ENCODE assay signal across 25 cellular contexts in genomic region chr20:23697947-23698346, GRCh38. TPM values are rescaled to one million over a fixed set of nuclear protein-coding genes. Genes with fewer than 3 reads are reported as not detected.
"Had no signal": no experiment of that assay in that cellular context is flagged by ENCODE, and none has a peak within 500 bp of the region (broad histone marks: within the 10 kb centered on the region; RNA-seq: fewer than 3 reads in every experiment).

No MANE protein-coding gene starts in this region.

- H3K4me3 ChIP-seq: dorsolateral prefrontal cortex, gastrocnemius medialis, heart right ventricle, mucosa of descending colon, tibial artery, upper lobe of left lung, uterus had no signal

- H3K27ac ChIP-seq: dorsolateral prefrontal cortex, gastrocnemius medialis, heart right ventricle, neutrophil, tibial artery, upper lobe of left lung, uterus had no signal

- H3K9me3 ChIP-seq: gastrocnemius medialis, heart right ventricle, mucosa of descending colon, neutrophil, tibial artery, upper lobe of left lung, uterus had no signal

- H3K27ac Mint-ChIP-seq: naive thymus-derived CD8-positive, alpha-beta T cell had no signal

- DNase-seq: cortex of kidney; dorsolateral prefrontal cortex; effector CD8-positive, alpha-beta T cell; gastrocnemius medialis; heart right ventricle; hypothalamus; kidney glomerular epithelial cell; mammary epithelial cell; mucosa of descending colon; naive thymus-derived CD8-positive, alpha-beta T cell; posterior cingulate gyrus; stimulated activated naive CD4-positive, alpha-beta T cell treated with Interleukin-2 at 50 U/mL for 16 hours; tibial artery; upper lobe of left lung; uterus had no signal

- H3K4me3 Mint-ChIP-seq: naive thymus-derived CD8-positive, alpha-beta T cell had no signal

- H3K4me1 Mint-ChIP-seq: naive thymus-derived CD8-positive, alpha-beta T cell had no signal

- H3K4me1 ChIP-seq: gastrocnemius medialis, tibial artery, uterus had no signal

- H3K9me3 Mint-ChIP-seq: naive thymus-derived CD8-positive, alpha-beta T cell had no signal

- H3K27me3 ChIP-seq: gastrocnemius medialis, neutrophil, upper lobe of left lung, uterus had no signal

- ATAC-seq: esophagus mucosa; gastrocnemius medialis; heart right ventricle; left lobe of liver; mucosa of descending colon; naive thymus-derived CD8-positive, alpha-beta T cell; sciatic nerve had no signal

- H3K36me3 ChIP-seq: gastrocnemius medialis, heart right ventricle, neutrophil, tibial artery, upper lobe of left lung, uterus had no signal

RNA-seq across cellular contexts. Expression of gene CST4, which starts 9.1 kb away (rescaled TPM):
- total RNA-seq: dorsolateral prefrontal cortex; esophagus mucosa; fibroblast of villous mesenchyme; gastrocnemius medialis; heart right ventricle; left lobe of liver; lower leg skin; mammary epithelial cell; mucosa of descending colon; naive thymus-derived CD8-positive, alpha-beta T cell; osteoblast; pulmonary artery endothelial cell; sciatic nerve; skeletal muscle tissue; temporal lobe; upper lobe of left lung; uterus had no signal

RNA-seq across cellular contexts. Expression of gene CST1, which starts 52.8 kb away (rescaled TPM):
- total RNA-seq: esophagus mucosa; gastrocnemius medialis; heart right ventricle; left lobe of liver; mammary epithelial cell; mucosa of descending colon; naive thymus-derived CD8-positive, alpha-beta T cell; osteoblast; skeletal muscle tissue; temporal lobe; upper lobe of left lung; uterus had no signal
